ENCODE assay signal across 23 cellular contexts in genomic region chr1:11629626-11630025, GRCh38.
"Had no signal": no experiment of that assay in that cellular context is flagged by ENCODE, and none has a peak within 500 bp of the region (broad histone marks: within the 10 kb centered on the region; RNA-seq: fewer than 3 reads in every experiment).

No MANE protein-coding gene starts in this region.

- H3K27ac ChIP-seq: gastrocnemius medialis, left ventricle myocardium inferior, neural progenitor cell, spleen, thoracic aorta, vagina had no signal

- H3K4me1 ChIP-seq: gastrocnemius medialis, left ventricle myocardium inferior, neural progenitor cell, spleen, vagina had no signal

- ATAC-seq: activated CD4-positive, alpha-beta T cell treated with anti-CD3 and anti-CD28 coated beads for 36 hours; activated T-cell treated with anti-CD3 and anti-CD28 coated beads, Interleukin-2, amount 50 U/mL, for 4 hours; effector memory CD8-positive, alpha-beta T cell; esophagus mucosa; gastrocnemius medialis; naive thymus-derived CD4-positive, alpha-beta T cell; WTC11 had no signal

- H3K36me3 ChIP-seq: gastrocnemius medialis, left ventricle myocardium inferior, neural progenitor cell, spleen, thoracic aorta, vagina had no signal

- H3K9me3 Mint-ChIP-seq: activated naive CD8-positive, alpha-beta T cell treated with anti-CD3 and anti-CD28 coated beads for 36 hours; activated T-cell treated with anti-CD3 and anti-CD28 coated beads, Interleukin-2, amount 50 U/mL, for 4 hours; activated T-helper 2 cell treated with anti-CD3 and anti-CD28 coated beads, Interferon-gamma antibody, Interleukin-2, Interleukin-4, amounts not matched to agents 10 μg/mL and 5 μg/mL and 100 μg/mL, durations not matched to agents 14 hours and 24 hours and 36 hours; effector memory CD8-positive, alpha-beta T cell; naive thymus-derived CD4-positive, alpha-beta T cell; neural progenitor cell; type B pancreatic cell had no signal

- H3K4me3 ChIP-seq: gastrocnemius medialis, left ventricle myocardium inferior, neural progenitor cell, spleen, thoracic aorta, vagina had no signal

- H3K27me3 ChIP-seq: neural progenitor cell, vagina had no signal

- H3K4me3 Mint-ChIP-seq: activated CD4-positive, alpha-beta T cell treated with anti-CD3 and anti-CD28 coated beads for 36 hours; activated naive CD8-positive, alpha-beta T cell treated with anti-CD3 and anti-CD28 coated beads for 36 hours; activated T-cell treated with anti-CD3 and anti-CD28 coated beads, Interleukin-2, amount 50 U/mL, for 4 hours; effector memory CD8-positive, alpha-beta T cell; naive thymus-derived CD4-positive, alpha-beta T cell; neural progenitor cell; type B pancreatic cell; WTC11 had no signal

- H3K9me3 ChIP-seq: gastrocnemius medialis, left ventricle myocardium inferior, spleen, thoracic aorta, vagina had no signal

- H3K27ac Mint-ChIP-seq: activated CD4-positive, alpha-beta T cell treated with anti-CD3 and anti-CD28 coated beads for 36 hours; activated naive CD8-positive, alpha-beta T cell treated with anti-CD3 and anti-CD28 coated beads for 36 hours; activated T-helper 2 cell treated with anti-CD3 and anti-CD28 coated beads, Interferon-gamma antibody, Interleukin-2, Interleukin-4, amounts not matched to agents 10 μg/mL and 5 μg/mL and 100 μg/mL, durations not matched to agents 14 hours and 24 hours and 36 hours; effector memory CD8-positive, alpha-beta T cell; naive thymus-derived CD4-positive, alpha-beta T cell; neural progenitor cell; progenitor cell of endocrine pancreas; type B pancreatic cell; WTC11 had no signal

- H3K36me3 Mint-ChIP-seq: activated naive CD8-positive, alpha-beta T cell treated with anti-CD3 and anti-CD28 coated beads for 36 hours; neural progenitor cell; type B pancreatic cell; WTC11 had no signal

- DNase-seq: activated CD4-positive, alpha-beta T cell treated with anti-CD3 and anti-CD28 coated beads for 36 hours; activated CD4-positive, alpha-beta T cell treated with anti-CD3 and anti-CD28 coated beads, Interleukin-2, amount 50 U/mL, for 48 hours; activated CD8-positive, alpha-beta memory T cell treated with anti-CD3 and anti-CD28 coated beads, Interleukin-2, amount 50 U/mL, for 48 hours; activated naive CD4-positive, alpha-beta T cell; activated naive CD8-positive, alpha-beta T cell treated with anti-CD3 and anti-CD28 coated beads for 36 hours; activated T-cell treated with anti-CD3 and anti-CD28 coated beads, Interleukin-2, amount 50 U/mL, for 4 hours; central memory CD4-positive, alpha-beta T cell; effector memory CD8-positive, alpha-beta T cell; gastrocnemius medialis; left ventricle myocardium inferior; naive thymus-derived CD4-positive, alpha-beta T cell; retina; spleen; stimulated activated CD4-positive, alpha-beta T cell treated with anti-CD3 and anti-CD28 coated beads, Interleukin-4, amount 100 ng/mL, for 1 hour; stimulated activated naive CD4-positive, alpha-beta T cell treated with Interleukin-2 at 50 U/mL for 16 hours had no signal

- H3K4me1 Mint-ChIP-seq: activated CD4-positive, alpha-beta T cell treated with anti-CD3 and anti-CD28 coated beads for 36 hours; activated naive CD8-positive, alpha-beta T cell treated with anti-CD3 and anti-CD28 coated beads for 36 hours; naive thymus-derived CD4-positive, alpha-beta T cell; WTC11 had no signal
